ENCODE assay signal across 20 cellular contexts in the genomic region with DNA sequence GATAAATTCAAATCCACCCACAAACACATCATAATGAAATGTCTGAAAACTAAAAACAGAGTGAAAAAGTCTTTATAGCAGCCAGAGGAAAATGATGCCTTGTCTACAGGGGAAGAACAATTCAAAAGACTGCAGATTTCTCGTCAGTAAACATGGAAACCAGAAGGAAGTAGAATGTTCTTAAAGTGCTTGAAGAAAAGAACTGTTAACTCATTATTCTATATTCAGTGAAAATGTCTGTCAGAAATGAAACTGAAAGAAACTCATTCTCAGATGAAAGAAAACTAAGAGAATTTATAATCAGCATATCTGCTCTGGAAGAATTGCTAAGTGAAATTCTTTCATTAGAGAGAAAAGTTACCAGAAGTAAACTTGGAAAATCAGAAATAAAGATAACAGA.
A peak's percentile ranks its signal among the peaks of the same experiment; 100 is the strongest.
DNase-seq lines count a peak whose midpoint lies in the region; ATAC-seq and TF ChIP-seq lines count a peak whose summit lies in the region.
"Had no signal": no experiment of that assay in that cellular context is flagged by ENCODE, and none has a peak within 500 bp of the region (broad histone marks: within the 10 kb centered on the region; RNA-seq: fewer than 3 reads in every experiment).

No MANE protein-coding gene starts in this region.

- intact Hi-C loops in upper lobe of right lung (cut with DNase I), result no loop called here

- H3K4me1 ChIP-seq in upper lobe of right lung, result no peaks in the 10 kb centered on the region
- H3K4me1 ChIP-seq: A549, BE2C had no signal

- no peaks in the 10 kb centered on the region for H3K36me3 ChIP-seq in upper lobe of right lung
- H3K36me3 ChIP-seq: BE2C had no signal

- no peak overlapping the region for H3K27ac ChIP-seq in upper lobe of right lung
- H3K27ac ChIP-seq: A549 had no signal

- TF ChIP-seq CTCF in upper lobe of right lung (IDR thresholded peaks at IDR 0.05), result no peak

- ATAC-seq in GM18520 (IDR thresholded peaks at IDR 0.05; ENCODE audit: unreplicated experiment), result peak; percentile 45
- peak; percentile 54 for ATAC-seq in GM21367 (IDR thresholded peaks at IDR 0.05; ENCODE audit: unreplicated experiment)
- ATAC-seq in HG03175 (IDR thresholded peaks at IDR 0.05; ENCODE audit: unreplicated experiment), result peak; percentile 54
- no peak for ATAC-seq in upper lobe of right lung
- ATAC-seq in GM21723 (IDR thresholded peaks at IDR 0.05; ENCODE audit: unreplicated experiment), result no peak
- ATAC-seq: A549, Right ventricle myocardium inferior had no signal

- H3K4me3 ChIP-seq in upper lobe of right lung, result no peak overlapping the region
- H3K4me3 ChIP-seq: A549 had no signal

- H3K9me3 ChIP-seq in upper lobe of right lung, result no peaks in the 10 kb centered on the region
- H3K9me3 ChIP-seq: A549, BE2C had no signal

- no peaks in the 10 kb centered on the region for H3K27me3 ChIP-seq in upper lobe of right lung
- H3K27me3 ChIP-seq: BE2C had no signal

- DNase-seq in OCI-M1 (lab: John Stamatoyannopoulos, UW) (peak; percentile 71), HT-29 (ENCODE audit: low spot score) (no peak), upper lobe of right lung (no peak)
- no peak for DNase-seq in activated CD4-positive, alpha-beta T cell treated with anti-CD3 and anti-CD28 coated beads for 48 hours
- DNase-seq: BE2C, EL, GF-D8, H7, NCI-H1105 treated with DMSO at 0.1 percent for 48 hours, NCI-H2029 treated with DMSO at 0.1 percent for 48 hours, NCI-H226, NCI-H510A treated with DMSO at 0.1 percent for 48 hours, NCI-H748 treated with DMSO at 0.1 percent for 48 hours, T1000 had no signal

Comparison
In these comparisons a context has a peak if more than half of its experiments do, and no peak if none do; other contexts are left out.
1. ATAC-seq: peak in GM18520 (single experiment), GM21367 (single experiment) and HG03175 (single experiment); none in upper lobe of right lung (single experiment) and GM21723 (single experiment).